11 cellular contexts compared by ENCODE assay signal in genomic region chr12:29304388-29304787, GRCh38.
DNase-seq lines count a peak whose midpoint lies in the region; ATAC-seq and TF ChIP-seq lines count a peak whose summit lies in the region.
"Had no signal": no experiment of that assay in that cellular context is flagged by ENCODE, and none has a peak within 500 bp of the region (broad histone marks: within the 10 kb centered on the region; RNA-seq: fewer than 3 reads in every experiment).

No MANE protein-coding gene starts in this region.

- ATAC-seq in HG03439 (IDR thresholded peaks at IDR 0.05; ENCODE audit: unreplicated experiment), result no peak
- ATAC-seq: CD8-positive, alpha-beta T cell had no signal

- H3K4me3 Mint-ChIP-seq in Calu3 (ENCODE audit: low read depth, unreplicated experiment), result no peak overlapping the region
- H3K4me3 Mint-ChIP-seq: CD8-positive, alpha-beta T cell had no signal

- TF ChIP-seq CTCF in 22Rv1 (IDR thresholded peaks at IDR 0.05) (no peak), Calu3 (IDR thresholded peaks at IDR 0.05; ENCODE audit: unreplicated experiment) (no peak)

- H3K27ac ChIP-seq in 22Rv1, result peak overlapping the region; percentile 61

- no peaks in the 10 kb centered on the region for H3K4me1 Mint-ChIP-seq in Calu3 (ENCODE audit: low read depth, unreplicated experiment)

- CTCF ChIA-PET in Calu3 (lab: Charles Lee), result no interaction called here

- H3K27ac Mint-ChIP-seq in Calu3 (ENCODE audit: unreplicated experiment), result no peak overlapping the region
- H3K27ac Mint-ChIP-seq: CD8-positive, alpha-beta T cell had no signal

- DNase-seq in DMS53 treated with DMSO at 0.1 percent for 48 hours (lab: John Stamatoyannopoulos, UW; ENCODE audit: unreplicated experiment) (peak; percentile 31), OCI-M1 (lab: John Stamatoyannopoulos, UW) (peak; percentile 58), iPS-NIHi7 (ENCODE audit: extremely low spot score) (no peak), Calu3 (no peak)
- DNase-seq: C1 segment of cervical spinal cord; CD8-positive, alpha-beta T cell; DMS 273 treated with DMSO at 0.1 percent for 48 hours; DND-41; GOT3 had no signal

- BruUV-seq in Calu3 (replicated peaks; lab: Mats Ljungman, UMichigan), result no TSS peak

- H3K36me3 Mint-ChIP-seq in Calu3 (ENCODE audit: insufficient read depth, unreplicated experiment), result no peaks in the 10 kb centered on the region

- no peaks in the 10 kb centered on the region for H3K27me3 Mint-ChIP-seq in Calu3 (ENCODE audit: unreplicated experiment)

- no peaks in the 10 kb centered on the region for H3K9me3 Mint-ChIP-seq in Calu3 (ENCODE audit: low read depth, unreplicated experiment)
- H3K9me3 Mint-ChIP-seq: CD8-positive, alpha-beta T cell had no signal

- intact Hi-C loops in Calu3 (cut with micrococcal nuclease; ENCODE audit: unreplicated experiment), result no loop called here

Comparison
In these comparisons a context has a peak if more than half of its experiments do, and no peak if none do; other contexts are left out.
1. DNase-seq: peak in DMS53 treated with DMSO at 0.1 percent for 48 hours (single experiment) and OCI-M1 (single experiment); none in iPS-NIHi7 (single experiment) and Calu3 (single experiment).